ENCODE assay signal across 8 cellular contexts in the genomic region with DNA sequence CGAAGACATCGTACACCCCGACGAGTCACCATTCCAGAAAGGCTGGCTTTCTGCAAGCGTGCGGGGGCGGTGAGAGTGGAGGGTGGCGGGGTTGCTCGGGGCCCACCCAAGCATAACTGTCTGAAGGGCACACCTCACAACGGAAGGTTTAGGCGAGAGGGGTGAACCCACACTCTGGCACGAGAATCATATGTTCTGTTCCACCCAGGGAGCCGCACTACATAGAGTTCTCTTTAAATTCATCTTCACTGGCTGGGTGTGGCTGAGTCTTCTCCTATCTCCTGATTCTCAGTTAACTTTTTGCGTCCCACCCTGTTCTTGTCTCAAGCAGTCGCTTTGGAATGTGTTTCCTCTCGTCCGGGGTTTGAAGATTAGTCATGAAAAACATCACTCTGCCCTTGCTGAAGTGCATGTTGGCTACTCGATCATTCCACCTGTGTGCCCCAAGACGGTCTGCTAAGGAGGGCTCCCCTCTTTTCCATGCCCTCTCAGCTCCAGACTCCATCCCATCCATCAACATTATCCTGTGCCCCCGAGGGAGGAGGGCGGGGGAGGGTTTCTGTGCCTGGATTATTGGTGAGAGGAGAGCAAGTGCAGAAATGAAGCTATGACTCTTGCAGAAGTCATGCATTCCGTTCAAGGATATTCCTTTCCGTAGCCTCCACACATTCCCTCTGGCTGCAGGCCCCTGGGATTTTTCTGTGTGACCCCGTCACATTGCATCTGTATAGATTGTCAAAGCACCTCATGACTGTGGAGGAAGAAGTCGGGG. TPM values are rescaled to one million over a fixed set of nuclear protein-coding genes. Genes with fewer than 3 reads are reported as not detected.
DNase-seq lines count a peak whose midpoint lies in the region; ATAC-seq lines count a peak whose summit lies in the region.

No MANE protein-coding gene starts in this region.

- peak; percentile 42 for DNase-seq in HT1080 (ENCODE audit: low read depth)
- peak; percentile 21 for DNase-seq in amniotic stem cell (lab: John Stamatoyannopoulos, UW)
- DNase-seq in LoVo (ENCODE audit: low spot score) = no peak
- DNase-seq in effector CD4-positive, alpha-beta T cell = no peak
- DNase-seq in T1000 (lab: John Stamatoyannopoulos, UW) = no peak
- no peak for DNase-seq in NCI-H2107 (lab: John Stamatoyannopoulos, UW)

- no peaks in the 10 kb centered on the region; the same call in 1 of the 2 replicates for H3K4me1 ChIP-seq in iPS-20b (ENCODE audit: insufficient read depth, low read length)

- H3K9me3 ChIP-seq in iPS-20b (ENCODE audit: insufficient read depth, low read depth, low read length) = no peaks in the 10 kb centered on the region

- no peak overlapping the region for H3K4me3 Mint-ChIP-seq in stimulated activated memory B cell treated with anti-CD40 and anti-IgM and Interleukin-4, amounts not matched to agents 10 μg/mL and 1 μg/mL and 100 μg/mL, for 72 hours

- H3K36me3 Mint-ChIP-seq in stimulated activated memory B cell treated with anti-CD40 and anti-IgM and Interleukin-4, amounts not matched to agents 10 μg/mL and 1 μg/mL and 100 μg/mL, for 72 hours = no peaks in the 10 kb centered on the region

- no peaks in the 10 kb centered on the region for H3K36me3 ChIP-seq in iPS-20b (ENCODE audit: insufficient read depth, low read depth, low read length)

- no peak overlapping the region for H3K27ac ChIP-seq in iPS-20b (ENCODE audit: low read length)

- H3K27me3 ChIP-seq in iPS-20b (ENCODE audit: insufficient read depth, low read length) = peaks cover 71% of the 10 kb centered on the region

- H3K9me3 Mint-ChIP-seq in stimulated activated memory B cell treated with anti-CD40 and anti-IgM and Interleukin-4, amounts not matched to agents 10 μg/mL and 1 μg/mL and 100 μg/mL, for 72 hours = no peaks in the 10 kb centered on the region

- no peak overlapping the region for H3K9ac ChIP-seq in iPS-20b (ENCODE audit: low read depth, low read length)

- H3K4me1 Mint-ChIP-seq in stimulated activated memory B cell treated with anti-CD40 and anti-IgM and Interleukin-4, amounts not matched to agents 10 μg/mL and 1 μg/mL and 100 μg/mL, for 72 hours = peaks cover 23% of the 10 kb centered on the region

- peak overlapping the region; percentile 67; the same call in 1 of the 2 replicates for H3K4me3 ChIP-seq in iPS-20b (ENCODE audit: low read length)

- peak; percentile 3 for ATAC-seq in stimulated activated memory B cell treated with anti-CD40 and anti-IgM and Interleukin-4, amounts not matched to agents 10 μg/mL and 1 μg/mL and 100 μg/mL, for 72 hours

- no peak overlapping the region for H3K27ac Mint-ChIP-seq in stimulated activated memory B cell treated with anti-CD40 and anti-IgM and Interleukin-4, amounts not matched to agents 10 μg/mL and 1 μg/mL and 100 μg/mL, for 72 hours

- H3K27me3 Mint-ChIP-seq in stimulated activated memory B cell treated with anti-CD40 and anti-IgM and Interleukin-4, amounts not matched to agents 10 μg/mL and 1 μg/mL and 100 μg/mL, for 72 hours = peaks cover 30% of the 10 kb centered on the region

RNA-seq across cellular contexts. Expression of gene CD34, which starts 53.5 kb away (rescaled TPM):
- total RNA-seq in HT1080 (2014; rRNA removed; shearing (Covaris generic)) = 0.20 TPM in 1 of 2 replicates, not detected in the other
- polyA plus RNA-seq in HT1080 (2015; cell fraction: cytosol; rRNA removed) = 0.15 and 0.16 TPM in 2 replicates
- 0.18 and 0.29 TPM in 2 replicates for polyA plus RNA-seq in HT1080 (2015; cell fraction: nucleus; rRNA removed)

Comparison
In these comparisons a context has a peak if more than half of its experiments do, and no peak if none do; other contexts are left out.
1. DNase-seq: peak in HT1080 (single experiment) and amniotic stem cell (single experiment); none in LoVo (single experiment), effector CD4-positive, alpha-beta T cell (single experiment), T1000 (single experiment) and NCI-H2107 (single experiment).